Comparison of ENCODE assay signal across 25 cellular contexts in the genomic region with DNA sequence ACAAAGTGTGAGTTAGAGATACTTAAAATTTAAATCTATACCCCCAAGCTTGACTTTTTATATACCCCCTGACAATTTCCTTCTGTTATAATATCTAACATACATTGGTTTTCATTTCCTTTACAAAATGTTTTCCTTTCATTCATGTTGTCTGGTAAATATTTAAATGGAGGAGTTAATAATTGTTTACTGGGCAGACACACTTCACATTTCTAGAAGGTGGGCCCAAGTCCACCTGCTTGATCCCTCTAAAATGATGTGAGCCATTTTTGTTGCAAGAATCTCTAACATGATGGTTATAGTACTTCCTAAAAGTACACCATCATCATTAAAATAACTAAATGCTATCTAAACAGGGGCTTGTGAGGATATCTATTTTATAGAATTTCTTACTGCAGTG.
"Had no signal": no experiment of that assay in that cellular context is flagged by ENCODE, and none has a peak within 500 bp of the region (broad histone marks: within the 10 kb centered on the region; RNA-seq: fewer than 3 reads in every experiment).

No MANE protein-coding gene starts in this region.

- H3K9me3 ChIP-seq: ascending aorta, SJSA1, SK-N-SH had no signal

- ATAC-seq: activated CD8-positive, alpha-beta T cell treated with anti-CD3 and anti-CD28 coated beads for 36 hours; activated T-cell treated with anti-CD3 and anti-CD28 coated beads, Interleukin-2, amount 50 U/mL, for 72 hours; activated T-helper 17 cell treated with anti-CD3 and anti-CD28 coated beads, Interleukin-2, amount 50 U/mL, for 72 hours; Panc1 had no signal

- FAIRE-seq: TTC549 had no signal

- H3K4me1 ChIP-seq: ascending aorta, SJSA1 had no signal

- H3K36me3 ChIP-seq: ascending aorta, cardiac muscle cell, SJSA1 had no signal

- DNase-seq: activated CD4-positive, alpha-beta T cell treated with anti-CD3 and anti-CD28 coated beads, Interleukin-2, amount 10 ng/mL, durations not matched to agents 24 days and 14 days; activated CD4-positive, alpha-beta T cell treated with anti-CD3 and anti-CD28 coated beads, Interleukin-2, amount 50 U/mL, for 4 hours; activated CD8-positive, alpha-beta T cell treated with anti-CD3 and anti-CD28 coated beads for 36 hours; activated effector memory CD4-positive, alpha-beta T cell treated with anti-CD3 and anti-CD28 coated beads, Interleukin-2, amount 50 U/mL, for 16 hours; activated naive CD4-positive, alpha-beta T cell; activated naive CD4-positive, alpha-beta T cell treated with anti-CD3 and anti-CD28 coated beads, Interleukin-2, amount 50 U/mL, for 16 hours; activated naive CD8-positive, alpha-beta T cell treated with anti-CD3 and anti-CD28 coated beads for 36 hours; activated T-cell treated with anti-CD3 and anti-CD28 coated beads, Interleukin-2, amount 50 U/mL, for 1 hour; activated T-cell treated with anti-CD3 and anti-CD28 coated beads, Interleukin-2, amount 50 U/mL, for 72 hours; amniotic stem cell; NCI-H1105; NCI-H1417 treated with DMSO at 0.1 percent for 48 hours; NCI-H187 treated with DMSO at 0.1 percent for 48 hours; NCI-H2081; NCI-H2171 treated with DMSO at 0.1 percent for 48 hours; NCI-H2227 treated with DMSO at 0.1 percent for 48 hours; NCI-H524 treated with DMSO at 0.1 percent for 48 hours; SHP77 treated with DMSO at 0.1 percent for 48 hours; SK-N-SH had no signal

- H3K4me3 ChIP-seq: ascending aorta, cardiac muscle cell, SJSA1 had no signal

- H3K27ac ChIP-seq: ascending aorta, cardiac muscle cell, SJSA1 had no signal

- H3K4me2 ChIP-seq: SK-N-SH had no signal

- H3K27me3 ChIP-seq: ascending aorta, cardiac muscle cell, SJSA1 had no signal
